ENCODE assay signal across 1 cellular context in genomic region chr15:63227689-63228088, GRCh38.
A peak's percentile ranks its signal among the peaks of the same experiment; 100 is the strongest.
TF ChIP-seq lines count a peak whose summit lies in the region.

No MANE protein-coding gene starts in this region.

TF ChIP-seq in K562, 482 proteins besides CTCF, POLR2A, EP300 and RAD21 (continues in another document):
- TF ChIP-seq MTA3 (IDR thresholded peaks at IDR 0.05; ENCODE audit: borderline replicate concordance) (no peak), PHTF2 (CRISPR knock-in tag; IDR thresholded peaks at IDR 0.05) (no peak), TAF7 (tag; IDR thresholded peaks at IDR 0.05) (peak; percentile 14; the same call in 1 of the 2 replicates), HDAC1 (IDR thresholded peaks at IDR 0.05) (peak in 1 of 2 experiments; percentile 20; a peak in 1 of 4 replicates), MLLT1 (IDR thresholded peaks at IDR 0.05) (peak in 1 of 2 experiments; percentile 29; a peak in 1 of 4 replicates), CBX1 (IDR thresholded peaks at IDR 0.05; ENCODE audit: low read depth) (no peak), RBM22 (IDR thresholded peaks at IDR 0.05; ENCODE audit: low read depth, low read length, poor library complexity, severe bottlenecking) (no peak), MAFK (IDR thresholded peaks at IDR 0.05; ENCODE audit: low read length) (no peak), TAF15 (IDR thresholded peaks at IDR 0.05; ENCODE audit: low read depth, low read length) (no peak), NFXL1 (CRISPR knock-in tag; IDR thresholded peaks at IDR 0.05) (no peak), ZNF175 (CRISPR knock-in tag; IDR thresholded peaks at IDR 0.05; ENCODE audit: low read depth) (no peak), NCOA1 (IDR thresholded peaks at IDR 0.05; ENCODE audit: low read depth) (no peak), ZNF23 (CRISPR knock-in tag; IDR thresholded peaks at IDR 0.05) (no peak), PHF21A (IDR thresholded peaks at IDR 0.05; ENCODE audit: borderline replicate concordance, low read depth) (no peak), PTBP1 (IDR thresholded peaks at IDR 0.05; ENCODE audit: low read depth, low read length) (no peak), ZNF507 (tag; conservative IDR thresholded peaks at IDR 0.05) (no peak), EHMT2 (IDR thresholded peaks at IDR 0.05) (no peak), MTA2 (IDR thresholded peaks at IDR 0.05; ENCODE audit: low read depth) (peak; percentile 29; the same call in 1 of the 2 replicates), ESRRB (CRISPR knock-in tag; IDR thresholded peaks at IDR 0.05; ENCODE audit: borderline replicate concordance) (no peak), ZBTB33 (CRISPR knock-in tag; IDR thresholded peaks at IDR 0.05) (no peak), ZNF146 (CRISPR knock-in tag; IDR thresholded peaks at IDR 0.05; ENCODE audit: unreplicated experiment) (no peak), ZNF197 (CRISPR knock-in tag; IDR thresholded peaks at IDR 0.05; ENCODE audit: low read depth) (no peak), RNF2 (IDR thresholded peaks at IDR 0.05) (no peak), MEIS2 (IDR thresholded peaks at IDR 0.05; ENCODE audit: partially characterized antibody) (no peak), ZNF707 (CRISPR knock-in tag; conservative IDR thresholded peaks at IDR 0.05) (no peak), ZNF134 (CRISPR knock-in tag; conservative IDR thresholded peaks at IDR 0.05) (no peak), U2AF1 (optimal IDR thresholded peaks at IDR 0.05; ENCODE audit: low read depth, low read length) (peak; percentile 75), ZNF232 (CRISPR knock-in tag; IDR thresholded peaks at IDR 0.05) (no peak), U2AF2 (optimal IDR thresholded peaks at IDR 0.05; ENCODE audit: low read depth, low read length) (peak; percentile 88), CREB3 (tag; conservative IDR thresholded peaks at IDR 0.05; ENCODE audit: low read depth) (no peak), RFX1 (IDR thresholded peaks at IDR 0.05) (no peak), HIVEP1 (CRISPR knock-in tag; IDR thresholded peaks at IDR 0.05) (no peak), ATF1 (CRISPR knock-in tag; IDR thresholded peaks at IDR 0.05) (no peak), ATF1 (tag; IDR thresholded peaks at IDR 0.05) (no peak), CCNT2 (IDR thresholded peaks at IDR 0.05; ENCODE audit: borderline replicate concordance, extremely low read depth, insufficient read length, low read depth, low read length) (no peak), NR2C1 (IDR thresholded peaks at IDR 0.05) (no peak), NR2C1 (tag; IDR thresholded peaks at IDR 0.05) (no peak), HOMEZ (CRISPR knock-in tag; IDR thresholded peaks at IDR 0.05) (no peak), MXD1 (CRISPR knock-in tag; IDR thresholded peaks at IDR 0.05; ENCODE audit: borderline replicate concordance, poor library complexity, severe bottlenecking) (no peak), RAD51 (IDR thresholded peaks at IDR 0.05; ENCODE audit: borderline replicate concordance, low read depth) (no peak), ZNF551 (CRISPR knock-in tag; IDR thresholded peaks at IDR 0.05) (no peak), MTA1 (IDR thresholded peaks at IDR 0.05; ENCODE audit: borderline replicate concordance) (0 out of 2 replicates have a peak, but pooled peaks have one; percentile 21), SAP30 (IDR thresholded peaks at IDR 0.05; ENCODE audit: borderline replicate concordance, insufficient read depth, low read depth, low read length, poor library complexity, severe bottlenecking) (no peak), E4F1 (CRISPR knock-in tag; IDR thresholded peaks at IDR 0.05; ENCODE audit: borderline replicate concordance) (no peak), NCOA6 (IDR thresholded peaks at IDR 0.05) (no peak), ZNF512 (tag; IDR thresholded peaks at IDR 0.05) (peak; percentile 93), TOE1 (IDR thresholded peaks at IDR 0.05; ENCODE audit: borderline replicate concordance) (0 out of 2 replicates have a peak, but pooled peaks have one; percentile 27), TOE1 (CRISPR knock-in tag; IDR thresholded peaks at IDR 0.05; ENCODE audit: borderline replicate concordance, low read depth) (no peak), RERE (CRISPR knock-in tag; IDR thresholded peaks at IDR 0.05; ENCODE audit: borderline replicate concordance) (no peak), ZNF124 (CRISPR knock-in tag; IDR thresholded peaks at IDR 0.05) (no peak), GMEB1 (CRISPR knock-in tag; IDR thresholded peaks at IDR 0.05) (no peak), SMARCE1 (IDR thresholded peaks at IDR 0.05) (no peak), BDP1 (IDR thresholded peaks at IDR 0.05; ENCODE audit: insufficient read depth, insufficient read length) (no peak), DLX4 (CRISPR knock-in tag; IDR thresholded peaks at IDR 0.05) (no peak)
